In genomic region chr1:18939398-18940302, GRCh38 we compare ENCODE assay signal across 13 cellular contexts. TPM values are rescaled to one million over a fixed set of nuclear protein-coding genes. Genes with fewer than 3 reads are reported as not detected.
A peak's percentile ranks its signal among the peaks of the same experiment; 100 is the strongest.
DNase-seq lines count a peak whose midpoint lies in the region; ATAC-seq and TF ChIP-seq lines count a peak whose summit lies in the region.
"Had no signal": no experiment of that assay in that cellular context is flagged by ENCODE, and none has a peak within 500 bp of the region (broad histone marks: within the 10 kb centered on the region; RNA-seq: fewer than 3 reads in every experiment).

No MANE protein-coding gene starts in this region.

- H3K9me3 ChIP-seq in CD8-positive, alpha-beta memory T cell (ENCODE audit: low read length) = no peaks in the 10 kb centered on the region
- H3K9me3 ChIP-seq in esophagus muscularis mucosa (no peaks in the 10 kb centered on the region), osteoblast (ENCODE audit: low read depth, low read length) (no peaks in the 10 kb centered on the region)
- H3K9me3 ChIP-seq: tibial nerve had no signal

- H3K27ac ChIP-seq in CD8-positive, alpha-beta memory T cell (ENCODE audit: low read depth, low read length) = no peak overlapping the region
- H3K27ac ChIP-seq in esophagus muscularis mucosa (replicated peaks in 1 of 4) = peak overlapping the region; percentile 1 to 57 (median 45)
- peak overlapping the region; percentile 89 for H3K27ac ChIP-seq in osteoblast (ENCODE audit: low read depth, low read length)

- no peak for ATAC-seq in GM19463 (IDR thresholded peaks at IDR 0.05; ENCODE audit: unreplicated experiment)
- ATAC-seq: activated CD4-positive, CD25-positive, alpha-beta regulatory T cell treated with anti-CD3 and anti-CD28 coated beads, Interleukin-2, amount 50 U/mL, for 24 hours had no signal

- peaks cover 91% of the 10 kb centered on the region for H3K79me2 ChIP-seq in osteoblast (ENCODE audit: insufficient read depth, low read length)

- no peak for TF ChIP-seq EP300 in esophagus muscularis mucosa (IDR thresholded peaks at IDR 0.05)

- intact Hi-C loops in esophagus muscularis mucosa (cut with DNase I) = no loop called here

- H3K4me3 ChIP-seq in CD8-positive, alpha-beta memory T cell (ENCODE audit: low read length) = no peak overlapping the region
- H3K4me3 ChIP-seq in esophagus muscularis mucosa = no peak overlapping the region
- H3K4me3 ChIP-seq in osteoblast (ENCODE audit: insufficient read depth, low read length) = no peak overlapping the region
- H3K4me3 ChIP-seq: K562, tibial nerve had no signal

- H3K4me1 ChIP-seq in CD8-positive, alpha-beta memory T cell (ENCODE audit: insufficient read depth, low read length) = peaks cover 84% of the 10 kb centered on the region
- H3K4me1 ChIP-seq in esophagus muscularis mucosa (peaks cover 49 to 89% (median 79%) of the 10 kb centered on the region in 4 donors), osteoblast (ENCODE audit: insufficient read depth, low read length) (peaks cover 34% of the 10 kb centered on the region)

- no peak for TF ChIP-seq POLR2A in esophagus muscularis mucosa (IDR thresholded peaks at IDR 0.05; ENCODE audit: low read depth)

- H3K9me3 Mint-ChIP-seq in CD8-positive, alpha-beta memory T cell = no peaks in the 10 kb centered on the region

- POLR2A ChIA-PET in CD8-positive, alpha-beta memory T cell (lab: Charles Lee) = interaction anchor here (1.1 kb wide), 1 partner anchor 13 kb away, joined by 3 read pairs; no protein-coding TSS in a partner anchor
- POLR2A ChIA-PET in GM10248 (lab: Yijun Ruan, JAX) = interaction anchor here (1.8 kb wide), 1 partner anchor 11 kb away, joined by 5 read pairs; no protein-coding TSS in a partner anchor

- no peaks in the 10 kb centered on the region for H3K27me3 ChIP-seq in CD8-positive, alpha-beta memory T cell (ENCODE audit: insufficient read depth, low read length, poor library complexity, severe bottlenecking)
- H3K27me3 ChIP-seq in esophagus muscularis mucosa (no peaks in the 10 kb centered on the region), osteoblast (ENCODE audit: insufficient read depth, low read length) (no peaks in the 10 kb centered on the region)
- H3K27me3 ChIP-seq: tibial nerve had no signal

- peak overlapping the region; percentile 41 to 91 (median 74) for H3K27ac Mint-ChIP-seq in CD8-positive, alpha-beta memory T cell

- peaks cover 7% of the 10 kb centered on the region for H3K36me3 ChIP-seq in CD8-positive, alpha-beta memory T cell (ENCODE audit: insufficient read depth, low read length)
- H3K36me3 ChIP-seq in esophagus muscularis mucosa (no peaks in the 10 kb centered on the region), osteoblast (ENCODE audit: insufficient read depth, low read length) (peaks cover 5% of the 10 kb centered on the region)
- H3K36me3 ChIP-seq: tibial nerve had no signal

- WGBS in esophagus muscularis mucosa = 77% methylated on average over 7 of the region's 7 CpGs

- H3K4me3 Mint-ChIP-seq in CD8-positive, alpha-beta memory T cell = peak overlapping the region in 1 of 7 donors; percentile 32

- peaks cover 0 to 10% (median 4%) of the 10 kb centered on the region in 3 donors for H3K36me3 Mint-ChIP-seq in CD8-positive, alpha-beta memory T cell

- peaks cover 74 to 92% (median 85%) of the 10 kb centered on the region in 3 donors for H3K4me1 Mint-ChIP-seq in CD8-positive, alpha-beta memory T cell

- no peak for DNase-seq in CD8-positive, alpha-beta memory T cell
- DNase-seq in RPMI7951 (ENCODE audit: low read depth) = peak; percentile 66
- no peak for DNase-seq in esophagus muscularis mucosa (ENCODE audit: extremely low spot score)
- peak; percentile 95 for DNase-seq in osteoblast (ENCODE audit: insufficient read length, low spot score, missing footprints)
- no peak for DNase-seq in iPS-NIHi11 (ENCODE audit: low spot score)
- DNase-seq in 8988T = no peak
- DNase-seq in GM10248 (ENCODE audit: extremely low spot score) = no peak
- DNase-seq: activated naive CD4-positive, alpha-beta T cell; SIG-M5 had no signal

- no peak for TF ChIP-seq CTCF in esophagus muscularis mucosa (IDR thresholded peaks at IDR 0.05)
- TF ChIP-seq CTCF in osteoblast (IDR thresholded peaks at IDR 0.05; ENCODE audit: extremely low read depth, low read depth, low read length) = no peak
- TF ChIP-seq CTCF in GM10248 (IDR thresholded peaks at IDR 0.05; ENCODE audit: control extremely low read depth, extremely low read depth, low read depth, missing control alignments) = no peak

- H2AFZ ChIP-seq in osteoblast (ENCODE audit: low read length) = no peak overlapping the region

- no peaks in the 10 kb centered on the region for H3K27me3 Mint-ChIP-seq in CD8-positive, alpha-beta memory T cell

- CTCF ChIA-PET in CD8-positive, alpha-beta memory T cell (lab: Charles Lee) = interaction anchor here (0.7 kb wide), 1 partner anchor 12 kb away, joined by 3 read pairs; no protein-coding TSS in a partner anchor
- CTCF ChIA-PET in GM10248 (lab: Yijun Ruan, JAX) = interaction anchor here (0.8 to 4.4 kb wide), 8 partner anchors 11 to 32 kb away, joined by 3 to 18 read pairs (median 4); no protein-coding TSS in a partner anchor

- peaks cover 56% of the 10 kb centered on the region for H4K20me1 ChIP-seq in osteoblast (ENCODE audit: insufficient read depth, low read length)

- H3K4me2 ChIP-seq in osteoblast (ENCODE audit: insufficient read depth, low read length) = peak overlapping the region; percentile 1

RNA-seq across cellular contexts. Expression of gene IFFO2, which starts 16.8 kb away (rescaled TPM):
- 10 to 100 TPM; 33.1 to 37.7 TPM for total RNA-seq in CD8-positive, alpha-beta memory T cell
- 3.2 TPM for polyA plus RNA-seq in CD8-positive, alpha-beta memory T cell
- 9.1 and 9.9 TPM in 2 replicates for total RNA-seq in RPMI7951 (2014; rRNA removed; shearing (Covaris generic))
- 10 to 100 TPM in 3 of 4 donors, 1 to 10 TPM in 1; 9.6 to 40.3 (median 16.3) TPM for total RNA-seq in esophagus muscularis mucosa
- 6.8 and 10.9 TPM in 2 replicates for total RNA-seq in osteoblast

RNA-seq across cellular contexts. Expression of gene ALDH4A1, which starts 37.3 kb away (rescaled TPM):
- total RNA-seq in CD8-positive, alpha-beta memory T cell = 1 to 10 TPM; 9.3 to 9.5 TPM
- 1.4 TPM for polyA plus RNA-seq in CD8-positive, alpha-beta memory T cell
- total RNA-seq in RPMI7951 (2014; rRNA removed; shearing (Covaris generic)) = 13.1 and 13.4 TPM in 2 replicates
- total RNA-seq in esophagus muscularis mucosa (10 to 100 TPM; 25.1 to 29.5 (median 27.2) TPM), osteoblast (28.6 and 31.8 TPM in 2 replicates)

Comparison
In these comparisons a context has a peak if more than half of its experiments do, and no peak if none do; other contexts are left out.
1. DNase-seq: peak in RPMI7951 (single experiment) and osteoblast (single experiment); none in CD8-positive, alpha-beta memory T cell (0 of 5), esophagus muscularis mucosa (single experiment), iPS-NIHi11 (single experiment), 8988T (single experiment) and GM10248 (single experiment).